In genomic region chr1:98681812-98682211, GRCh38 we compare ENCODE assay signal across 6 cellular contexts.
"Had no signal": no experiment of that assay in that cellular context is flagged by ENCODE, and none has a peak within 500 bp of the region (broad histone marks: within the 10 kb centered on the region; RNA-seq: fewer than 3 reads in every experiment).

No MANE protein-coding gene starts in this region.

- H3K27ac ChIP-seq: HL-60, KMS-11 had no signal

- DNase-seq: IMR-90, KBM-7, KG1 had no signal

- H3K4me3 ChIP-seq: K562 had no signal
